In genomic region chr3:12158387-12159226, GRCh38 we compare ENCODE assay signal across 8 cellular contexts. TPM values are rescaled to one million over a fixed set of nuclear protein-coding genes. Genes with fewer than 3 reads are reported as not detected.
DNase-seq lines count a peak whose midpoint lies in the region; ATAC-seq and TF ChIP-seq lines count a peak whose summit lies in the region.

Gene TIMP4 (minus strand): TSS chr3:12158912. CDS start chr3:12158840, 72 bp downstream.

- H3K27ac ChIP-seq in coronary artery (peak within 1 kb of the TSS; percentile 57 to 81), right lobe of liver (no peak within 1 kb of the TSS), tibial artery (peak within 1 kb of the TSS; percentile 74 to 78)

- no peaks in the 10 kb centered on the region for H3K9me3 ChIP-seq in right lobe of liver
- H3K9me3 ChIP-seq in tibial artery = no peaks in the 10 kb centered on the region

- peak; percentile 64 to 72 (median 69) for ATAC-seq in right lobe of liver

- DNase-seq in NCI-H345 (lab: John Stamatoyannopoulos, UW) (peak; percentile 40), NCI-H345 treated with DMSO at 0.1 percent for 48 hours (lab: John Stamatoyannopoulos, UW; ENCODE audit: unreplicated experiment) (no peak), coronary artery (ENCODE audit: low spot score) (peak; percentile 83), right lobe of liver (peak in 2 of 3 donors; percentile 31 to 54), tibial artery (peak; percentile 39 to 77), DMS153 (lab: John Stamatoyannopoulos, UW) (no peak), activated gamma-delta T cell (lab: John Stamatoyannopoulos, UW) (no peak), NCI-H524 treated with DMSO at 0.1 percent for 48 hours (lab: John Stamatoyannopoulos, UW) (no peak)

- 11% methylated on average over 12 of the region's 34 CpGs for WGBS in right lobe of liver (ENCODE audit: insufficient coverage, low coverage, low lambda C conversion rate, missing lambda C conversion rate)

- TF ChIP-seq CTCF in coronary artery (IDR thresholded peaks at IDR 0.05) (no peak), right lobe of liver (IDR thresholded peaks at IDR 0.05) (no peak), tibial artery (IDR thresholded peaks at IDR 0.05) (no peak)

- no peaks in the 10 kb centered on the region for H3K27me3 ChIP-seq in right lobe of liver
- H3K27me3 ChIP-seq in tibial artery = no peaks in the 10 kb centered on the region

- no peak for TF ChIP-seq POLR2A in right lobe of liver (IDR thresholded peaks at IDR 0.05)

- peak within 1 kb of the TSS; percentile 74 for H3K4me3 ChIP-seq in coronary artery
- peak within 1 kb of the TSS in 2 of 3 donors; percentile 33 to 41 for H3K4me3 ChIP-seq in right lobe of liver
- H3K4me3 ChIP-seq in tibial artery = peak within 1 kb of the TSS; percentile 57 to 58

- H3K36me3 ChIP-seq in right lobe of liver (no peaks in the 10 kb centered on the region), tibial artery (peaks cover 0 to 13% (median 6%) of the 10 kb centered on the region in 3 donors)

- H3K4me1 ChIP-seq in right lobe of liver (peaks cover 0 to 4% (median 0%) of the 10 kb centered on the region in 4 donors), tibial artery (peaks cover 0 to 60% (median 39%) of the 10 kb centered on the region in 4 donors)

- intact Hi-C loops in right lobe of liver (cut with DNase I) (no loop called here), tibial artery (cut with DNase I; ENCODE audit: low total_unique reads) (no loop called here)

RNA-seq across cellular contexts. Expression of gene TIMP4, which starts in this region (rescaled TPM):
- total RNA-seq in right lobe of liver = 1 to 10 TPM in 2 of 6 experiments, under 1 TPM in 3, not detected in 1; 0.35 to 2.2 (median 0.66) TPM

Comparison
In these comparisons a context has a peak if more than half of its experiments do, and no peak if none do; other contexts are left out.
1. DNase-seq: peak in NCI-H345 (single experiment), coronary artery (single experiment), right lobe of liver (2 of 3) and tibial artery (2 of 2); none in NCI-H345 treated with DMSO at 0.1 percent for 48 hours (single experiment), DMS153 (single experiment), activated gamma-delta T cell (single experiment) and NCI-H524 treated with DMSO at 0.1 percent for 48 hours (single experiment).
2. H3K27ac ChIP-seq: peak in coronary artery (2 of 2) and tibial artery (2 of 2); none in right lobe of liver (0 of 3).
3. Peak in every context shown above with its lines, with median percentiles within 50 percentile points of each other: H3K4me3 ChIP-seq.